1 cellular context compared by ENCODE assay signal in genomic region chr14:22822619-22823551, GRCh38.
TF ChIP-seq lines count a peak whose summit lies in the region.

No MANE protein-coding gene starts in this region.

TF ChIP-seq in K562, 482 proteins besides CTCF, POLR2A, EP300 and RAD21 (continued from another document and continues in another):
- TF ChIP-seq THRB (CRISPR knock-in tag; conservative IDR thresholded peaks at IDR 0.05) (no peak), ZSCAN32 (CRISPR knock-in tag; IDR thresholded peaks at IDR 0.05) (peak; percentile 84), MEIS2 (IDR thresholded peaks at IDR 0.05; ENCODE audit: partially characterized antibody) (peak; percentile 23), MGA (IDR thresholded peaks at IDR 0.05) (0 out of 2 replicates have a peak, but pooled peaks have one; percentile 12), RBFOX2 (IDR thresholded peaks at IDR 0.05; ENCODE audit: low read depth, low read length) (peak; percentile 43; the same call in 1 of the 2 replicates), CXXC5 (CRISPR knock-in tag; IDR thresholded peaks at IDR 0.05) (peak; percentile 53), CHD1 (IDR thresholded peaks at IDR 0.05; ENCODE audit: low read length) (no peak), JUND (IDR thresholded peaks at IDR 0.05; ENCODE audit: borderline replicate concordance, low read depth, low read length) (peak; percentile 60), JUND (tag; IDR thresholded peaks at IDR 0.05; ENCODE audit: borderline replicate concordance, low read depth, low read length) (peak; percentile 36; the same call in 1 of the 3 replicates), SLC30A9 (CRISPR knock-in tag; IDR thresholded peaks at IDR 0.05) (no peak), CCNT2 (IDR thresholded peaks at IDR 0.05; ENCODE audit: borderline replicate concordance, extremely low read depth, insufficient read length, low read depth, low read length) (no peak), CC2D1A (IDR thresholded peaks at IDR 0.05) (peak; percentile 78), SP2 (IDR thresholded peaks at IDR 0.05; ENCODE audit: extremely low read depth, low read depth, low read length, poor library complexity, severe bottlenecking) (no peak), ZNF79 (CRISPR knock-in tag; IDR thresholded peaks at IDR 0.05; ENCODE audit: low read depth) (no peak), ZNF12 (CRISPR knock-in tag; IDR thresholded peaks at IDR 0.05) (no peak), IRF1 (CRISPR knock-in tag; IDR thresholded peaks at IDR 0.05; ENCODE audit: borderline replicate concordance) (no peak), ZFP36 (IDR thresholded peaks at IDR 0.05; ENCODE audit: low read depth, low read length, partially characterized antibody) (no peak)
- TF ChIP-seq, protein P1, sequence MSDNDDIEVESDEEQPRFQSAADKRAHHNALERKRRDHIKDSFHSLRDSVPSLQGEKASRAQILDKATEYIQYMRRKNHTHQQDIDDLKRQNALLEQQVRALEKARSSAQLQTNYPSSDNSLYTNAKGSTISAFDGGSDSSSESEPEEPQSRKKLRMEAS (CRISPR knock-in tag; IDR thresholded peaks at IDR 0.05) = no peak
- TF ChIP-seq, protein P2, sequence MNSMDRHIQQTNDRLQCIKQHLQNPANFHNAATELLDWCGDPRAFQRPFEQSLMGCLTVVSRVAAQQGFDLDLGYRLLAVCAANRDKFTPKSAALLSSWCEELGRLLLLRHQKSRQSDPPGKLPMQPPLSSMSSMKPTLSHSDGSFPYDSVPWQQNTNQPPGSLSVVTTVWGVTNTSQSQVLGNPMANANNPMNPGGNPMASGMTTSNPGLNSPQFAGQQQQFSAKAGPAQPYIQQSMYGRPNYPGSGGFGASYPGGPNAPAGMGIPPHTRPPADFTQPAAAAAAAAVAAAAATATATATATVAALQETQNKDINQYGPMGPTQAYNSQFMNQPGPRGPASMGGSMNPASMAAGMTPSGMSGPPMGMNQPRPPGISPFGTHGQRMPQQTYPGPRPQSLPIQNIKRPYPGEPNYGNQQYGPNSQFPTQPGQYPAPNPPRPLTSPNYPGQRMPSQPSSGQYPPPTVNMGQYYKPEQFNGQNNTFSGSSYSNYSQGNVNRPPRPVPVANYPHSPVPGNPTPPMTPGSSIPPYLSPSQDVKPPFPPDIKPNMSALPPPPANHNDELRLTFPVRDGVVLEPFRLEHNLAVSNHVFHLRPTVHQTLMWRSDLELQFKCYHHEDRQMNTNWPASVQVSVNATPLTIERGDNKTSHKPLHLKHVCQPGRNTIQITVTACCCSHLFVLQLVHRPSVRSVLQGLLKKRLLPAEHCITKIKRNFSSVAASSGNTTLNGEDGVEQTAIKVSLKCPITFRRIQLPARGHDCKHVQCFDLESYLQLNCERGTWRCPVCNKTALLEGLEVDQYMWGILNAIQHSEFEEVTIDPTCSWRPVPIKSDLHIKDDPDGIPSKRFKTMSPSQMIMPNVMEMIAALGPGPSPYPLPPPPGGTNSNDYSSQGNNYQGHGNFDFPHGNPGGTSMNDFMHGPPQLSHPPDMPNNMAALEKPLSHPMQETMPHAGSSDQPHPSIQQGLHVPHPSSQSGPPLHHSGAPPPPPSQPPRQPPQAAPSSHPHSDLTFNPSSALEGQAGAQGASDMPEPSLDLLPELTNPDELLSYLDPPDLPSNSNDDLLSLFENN (IDR thresholded peaks at IDR 0.05; ENCODE audit: low read depth in 2 of 2, low read length in 2 of 2) = no peak
- TF ChIP-seq, protein P3, sequence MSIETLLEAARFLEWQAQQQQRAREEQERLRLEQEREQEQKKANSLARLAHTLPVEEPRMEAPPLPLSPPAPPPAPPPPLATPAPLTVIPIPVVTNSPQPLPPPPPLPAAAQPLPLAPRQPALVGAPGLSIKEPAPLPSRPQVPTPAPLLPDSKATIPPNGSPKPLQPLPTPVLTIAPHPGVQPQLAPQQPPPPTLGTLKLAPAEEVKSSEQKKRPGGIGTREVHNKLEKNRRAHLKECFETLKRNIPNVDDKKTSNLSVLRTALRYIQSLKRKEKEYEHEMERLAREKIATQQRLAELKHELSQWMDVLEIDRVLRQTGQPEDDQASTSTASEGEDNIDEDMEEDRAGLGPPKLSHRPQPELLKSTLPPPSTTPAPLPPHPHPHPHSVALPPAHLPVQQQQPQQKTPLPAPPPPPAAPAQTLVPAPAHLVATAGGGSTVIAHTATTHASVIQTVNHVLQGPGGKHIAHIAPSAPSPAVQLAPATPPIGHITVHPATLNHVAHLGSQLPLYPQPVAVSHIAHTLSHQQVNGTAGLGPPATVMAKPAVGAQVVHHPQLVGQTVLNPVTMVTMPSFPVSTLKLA (conservative IDR thresholded peaks at IDR 0.05) = 0 out of 4 replicates have a peak, but pooled peaks of 1 of the 2 experiments have one; percentile 19
- TF ChIP-seq, protein P4, sequence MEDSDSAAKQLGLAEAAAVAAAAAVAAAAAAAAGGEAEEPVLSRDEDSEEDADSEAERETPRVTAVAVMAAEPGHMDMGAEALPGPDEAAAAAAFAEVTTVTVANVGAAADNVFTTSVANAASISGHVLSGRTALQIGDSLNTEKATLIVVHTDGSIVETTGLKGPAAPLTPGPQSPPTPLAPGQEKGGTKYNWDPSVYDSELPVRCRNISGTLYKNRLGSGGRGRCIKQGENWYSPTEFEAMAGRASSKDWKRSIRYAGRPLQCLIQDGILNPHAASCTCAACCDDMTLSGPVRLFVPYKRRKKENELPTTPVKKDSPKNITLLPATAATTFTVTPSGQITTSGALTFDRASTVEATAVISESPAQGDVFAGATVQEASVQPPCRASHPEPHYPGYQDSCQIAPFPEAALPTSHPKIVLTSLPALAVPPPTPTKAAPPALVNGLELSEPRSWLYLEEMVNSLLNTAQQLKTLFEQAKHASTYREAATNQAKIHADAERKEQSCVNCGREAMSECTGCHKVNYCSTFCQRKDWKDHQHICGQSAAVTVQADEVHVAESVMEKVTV (CRISPR knock-in tag; IDR thresholded peaks at IDR 0.05) = peak; percentile 90
- TF ChIP-seq, protein P5, sequence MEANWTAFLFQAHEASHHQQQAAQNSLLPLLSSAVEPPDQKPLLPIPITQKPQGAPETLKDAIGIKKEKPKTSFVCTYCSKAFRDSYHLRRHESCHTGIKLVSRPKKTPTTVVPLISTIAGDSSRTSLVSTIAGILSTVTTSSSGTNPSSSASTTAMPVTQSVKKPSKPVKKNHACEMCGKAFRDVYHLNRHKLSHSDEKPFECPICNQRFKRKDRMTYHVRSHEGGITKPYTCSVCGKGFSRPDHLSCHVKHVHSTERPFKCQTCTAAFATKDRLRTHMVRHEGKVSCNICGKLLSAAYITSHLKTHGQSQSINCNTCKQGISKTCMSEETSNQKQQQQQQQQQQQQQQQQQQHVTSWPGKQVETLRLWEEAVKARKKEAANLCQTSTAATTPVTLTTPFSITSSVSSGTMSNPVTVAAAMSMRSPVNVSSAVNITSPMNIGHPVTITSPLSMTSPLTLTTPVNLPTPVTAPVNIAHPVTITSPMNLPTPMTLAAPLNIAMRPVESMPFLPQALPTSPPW (CRISPR knock-in tag; IDR thresholded peaks at IDR 0.05) = peak; percentile 76
- TF ChIP-seq, protein P6, sequence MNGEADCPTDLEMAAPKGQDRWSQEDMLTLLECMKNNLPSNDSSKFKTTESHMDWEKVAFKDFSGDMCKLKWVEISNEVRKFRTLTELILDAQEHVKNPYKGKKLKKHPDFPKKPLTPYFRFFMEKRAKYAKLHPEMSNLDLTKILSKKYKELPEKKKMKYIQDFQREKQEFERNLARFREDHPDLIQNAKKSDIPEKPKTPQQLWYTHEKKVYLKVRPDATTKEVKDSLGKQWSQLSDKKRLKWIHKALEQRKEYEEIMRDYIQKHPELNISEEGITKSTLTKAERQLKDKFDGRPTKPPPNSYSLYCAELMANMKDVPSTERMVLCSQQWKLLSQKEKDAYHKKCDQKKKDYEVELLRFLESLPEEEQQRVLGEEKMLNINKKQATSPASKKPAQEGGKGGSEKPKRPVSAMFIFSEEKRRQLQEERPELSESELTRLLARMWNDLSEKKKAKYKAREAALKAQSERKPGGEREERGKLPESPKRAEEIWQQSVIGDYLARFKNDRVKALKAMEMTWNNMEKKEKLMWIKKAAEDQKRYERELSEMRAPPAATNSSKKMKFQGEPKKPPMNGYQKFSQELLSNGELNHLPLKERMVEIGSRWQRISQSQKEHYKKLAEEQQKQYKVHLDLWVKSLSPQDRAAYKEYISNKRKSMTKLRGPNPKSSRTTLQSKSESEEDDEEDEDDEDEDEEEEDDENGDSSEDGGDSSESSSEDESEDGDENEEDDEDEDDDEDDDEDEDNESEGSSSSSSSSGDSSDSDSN (IDR thresholded peaks at IDR 0.05; ENCODE audit: borderline replicate concordance in 1 of 2, low read depth in 2 of 2, low read length in 2 of 2) = 0 out of 4 replicates have a peak, but pooled peaks of 1 of the 2 experiments have one; percentile 7
